In genomic region chr1:228349701-228350171, GRCh38 we compare ENCODE assay signal across 18 cellular contexts. TPM values are rescaled to one million over a fixed set of nuclear protein-coding genes. Genes with fewer than 3 reads are reported as not detected.
DNase-seq lines count a peak whose midpoint lies in the region; ATAC-seq and TF ChIP-seq lines count a peak whose summit lies in the region.
"Had no signal": no experiment of that assay in that cellular context is flagged by ENCODE, and none has a peak within 500 bp of the region (broad histone marks: within the 10 kb centered on the region; RNA-seq: fewer than 3 reads in every experiment).

No MANE protein-coding gene starts in this region.

- no peak overlapping the region for H2BK120ac ChIP-seq in neuronal stem cell (ENCODE audit: low read depth, low read length)

- WGBS in heart left ventricle, 4 donors = 85 to 92% (median 87%) methylated on average over 7 to 15 of the region's 15 CpGs
- no CpG with 5 or more reads among the region's 15 CpGs for WGBS in neuronal stem cell (ENCODE audit: extremely low coverage in 2 of 2, insufficient read length in 2 of 2, insufficient replicate concordance in 1 of 2), 2 donors
- 92 to 94% methylated on average over 13 to 15 of the region's 15 CpGs for WGBS in aorta, 2 donors

- H2BK5ac ChIP-seq in neuronal stem cell (ENCODE audit: low read length) = no peak overlapping the region

- intact Hi-C loops in Right ventricle myocardium inferior (cut with DNase I) = no loop called here
- intact Hi-C loops in heart left ventricle (cut with DNase I) = no loop called here
- intact Hi-C loops in aorta (cut with DNase I) = no loop called here

- DNase-seq in Right ventricle myocardium inferior (ENCODE audit: missing footprints) (peak; percentile 62), right atrium auricular region (ENCODE audit: low spot score) (no peak), heart left ventricle (peak in 4 of 5 donors; percentile 14 to 51 (median 22)), neuronal stem cell (ENCODE audit: low spot score) (no peak), aorta (peak; percentile 35 to 70), SW 1271 (lab: John Stamatoyannopoulos, UW) (no peak)
- DNase-seq: ACHN; activated CD4-positive, alpha-beta T cell treated with anti-CD3 and anti-CD28 coated beads for 4 hours; KBM-7; midbrain; NCI-H1694 treated with DMSO at 0.1 percent for 48 hours; stimulated activated naive CD8-positive, alpha-beta T cell treated with anti-CD3 and anti-CD28 coated beads, Interleukin-15, amount 100 ng/mL, for 72 hours; trophoblast cell had no signal

- H3K9ac ChIP-seq in neuronal stem cell (ENCODE audit: low read depth, low read length, poor library complexity) = no peak overlapping the region
- H3K9ac ChIP-seq: BLaER1 treated with 17β-estradiol and CSF1 and Interleukin-3, amounts not matched to agents 10 nM and 100 nM had no signal

- no peak overlapping the region for H4K91ac ChIP-seq in neuronal stem cell (ENCODE audit: low read depth, low read length, poor library complexity)

- peak overlapping the region; percentile 87 for H3K14ac ChIP-seq in neuronal stem cell (ENCODE audit: low read length)

- H3K4me2 ChIP-seq in neuronal stem cell (ENCODE audit: insufficient read depth, low read length, poor library complexity, severe bottlenecking) = no peak overlapping the region
- H3K4me2 ChIP-seq: BLaER1 treated with 17β-estradiol and CSF1 and Interleukin-3, amounts not matched to agents 10 nM and 100 nM had no signal

- peak overlapping the region; percentile 37 for H3K23ac ChIP-seq in neuronal stem cell (ENCODE audit: low read depth, low read length, poor library complexity)

- H3K79me1 ChIP-seq in neuronal stem cell (ENCODE audit: low read depth, low read length) = peaks cover 2% of the 10 kb centered on the region

- no peak overlapping the region for H3K4ac ChIP-seq in neuronal stem cell (ENCODE audit: low read length)

- ATAC-seq in Right ventricle myocardium inferior (no peak), heart left ventricle (no peak), aorta (ENCODE audit: low FRiP score) (no peak), GM21528 (IDR thresholded peaks at IDR 0.05; ENCODE audit: low FRiP score, unreplicated experiment) (no peak)
- ATAC-seq in activated CD4-positive, CD25-positive, alpha-beta regulatory T cell treated with anti-CD3 and anti-CD28 coated beads, Interleukin-2, amount 50 U/mL, for 24 hours = no peak
- ATAC-seq: stimulated activated naive CD8-positive, alpha-beta T cell treated with anti-CD3 and anti-CD28 coated beads, Interleukin-15, amount 100 ng/mL, for 72 hours had no signal

- H2BK12ac ChIP-seq in neuronal stem cell (ENCODE audit: low read length) = no peak overlapping the region

- H3K9me3 ChIP-seq in right atrium auricular region (no peaks in the 10 kb centered on the region), heart left ventricle (no peaks in the 10 kb centered on the region), neuronal stem cell (replicated peaks in 1 of 2; ENCODE audit: control insufficient read depth in 2 of 2, insufficient read depth in 1 of 2, low read depth in 1 of 2, low read length in 2 of 2) (no peaks in the 10 kb centered on the region), aorta (ENCODE audit: control insufficient read depth, low read length) (no peaks in the 10 kb centered on the region)
- H3K9me3 ChIP-seq: prostate gland had no signal

- H3K27me3 ChIP-seq in right atrium auricular region (no peaks in the 10 kb centered on the region), heart left ventricle (no peaks in the 10 kb centered on the region), neuronal stem cell (ENCODE audit: control insufficient read depth in 3 of 3, insufficient read depth in 3 of 3, low read depth in 1 of 3, low read length in 3 of 3) (peaks cover 0 to 3% (median 0%) of the 10 kb centered on the region in 3 experiments), aorta (ENCODE audit: control insufficient read depth in 1 of 2, insufficient read depth in 2 of 2, low read length in 1 of 2) (no peaks in the 10 kb centered on the region)
- H3K27me3 ChIP-seq: BLaER1 treated with 17β-estradiol and CSF1 and Interleukin-3, amounts not matched to agents 10 nM and 100 nM had no signal

- no peak overlapping the region for H2BK15ac ChIP-seq in neuronal stem cell (ENCODE audit: low read length)

- no peak overlapping the region for H4K8ac ChIP-seq in neuronal stem cell (ENCODE audit: low read depth, low read length)

- peak overlapping the region in 1 of 2 donors; percentile 14 for H3K27ac ChIP-seq in right atrium auricular region
- no peak overlapping the region for H3K27ac ChIP-seq in heart left ventricle
- no peak overlapping the region for H3K27ac ChIP-seq in neuronal stem cell (replicated peaks; ENCODE audit: low read length)
- no peak overlapping the region for H3K27ac ChIP-seq in aorta (ENCODE audit: low read depth in 1 of 2, low read length in 2 of 2)
- H3K27ac ChIP-seq: BLaER1 treated with 17β-estradiol and CSF1 and Interleukin-3, amounts not matched to agents 10 nM and 100 nM; coronary artery; prostate gland had no signal

- no peak overlapping the region for H3K4me3 ChIP-seq in right atrium auricular region
- H3K4me3 ChIP-seq in heart left ventricle = no peak overlapping the region
- no peak overlapping the region for H3K4me3 ChIP-seq in neuronal stem cell (ENCODE audit: low read length in 2 of 2)
- no peak overlapping the region for H3K4me3 ChIP-seq in aorta (ENCODE audit: low read length in 2 of 2)
- H3K4me3 ChIP-seq: BLaER1 treated with 17β-estradiol and CSF1 and Interleukin-3, amounts not matched to agents 10 nM and 100 nM; coronary artery; prostate gland had no signal

- peaks cover 33% of the 10 kb centered on the region for H3K36me3 ChIP-seq in right atrium auricular region
- peaks cover 0 to 52% (median 16%) of the 10 kb centered on the region in 9 donors for H3K36me3 ChIP-seq in heart left ventricle
- peaks cover 0 to under 1% of the 10 kb centered on the region in 2 donors for H3K36me3 ChIP-seq in neuronal stem cell (replicated peaks in 1 of 2; ENCODE audit: control insufficient read depth in 2 of 2, insufficient read depth in 2 of 2, low read length in 2 of 2)
- H3K36me3 ChIP-seq in aorta (ENCODE audit: control insufficient read depth in 1 of 2, insufficient read depth in 2 of 2, low read length in 1 of 2) = no peaks in the 10 kb centered on the region
- H3K36me3 ChIP-seq: prostate gland had no signal

- TF ChIP-seq CTCF in right atrium auricular region (IDR thresholded peaks at IDR 0.05) (no peak), heart left ventricle (IDR thresholded peaks at IDR 0.05) (no peak)

- H3K18ac ChIP-seq in neuronal stem cell (ENCODE audit: low read length) = no peak overlapping the region

- TF ChIP-seq POLR2A in heart left ventricle (IDR thresholded peaks at IDR 0.05) = no peak

- peaks cover 0 to 11% of the 10 kb centered on the region in 2 donors for H3K4me1 ChIP-seq in right atrium auricular region
- H3K4me1 ChIP-seq in heart left ventricle = peaks cover 0 to 31% (median 7%) of the 10 kb centered on the region in 12 donors
- no peaks in the 10 kb centered on the region for H3K4me1 ChIP-seq in neuronal stem cell (ENCODE audit: control insufficient read depth in 2 of 2, insufficient read depth in 1 of 2, low read depth in 1 of 2, low read length in 2 of 2)
- H3K4me1 ChIP-seq in aorta (ENCODE audit: control insufficient read depth in 1 of 2, insufficient read depth in 2 of 2, low read length in 2 of 2) = no peaks in the 10 kb centered on the region
- H3K4me1 ChIP-seq: BLaER1 treated with 17β-estradiol and CSF1 and Interleukin-3, amounts not matched to agents 10 nM and 100 nM; prostate gland had no signal

- no peak overlapping the region for H2AFZ ChIP-seq in neuronal stem cell (ENCODE audit: low read length)

- peak overlapping the region; percentile 52 for H2AK5ac ChIP-seq in neuronal stem cell (ENCODE audit: low read depth, low read length)

RNA-seq across cellular contexts. Expression of gene TRIM11, which starts 56.9 kb away (rescaled TPM):
- total RNA-seq in Right ventricle myocardium inferior (7.7 TPM), right atrium auricular region (1 to 10 TPM; 5.5 to 9.8 TPM), heart left ventricle (10 to 100 TPM in 4 of 9 donors, 1 to 10 TPM in 5; 6.7 to 13.8 (median 8.4) TPM), aorta (10 to 100 TPM; 16.2 to 20.3 TPM)
- polyA plus RNA-seq in heart left ventricle (1 to 10 TPM; 4.7 to 9.8 TPM), aorta (10 to 100 TPM in 1 of 2 donors, 1 to 10 TPM in 1; 5.8 to 12.2 TPM)
- polyA plus RNA-seq in neuronal stem cell (2013, experiment 1 of 2) = 13.5 TPM
- 13.3 TPM for polyA plus RNA-seq in neuronal stem cell (2013, experiment 2 of 2)

Comparison
In these comparisons a context has a peak if more than half of its experiments do, and no peak if none do; other contexts are left out.
1. DNase-seq: peak in Right ventricle myocardium inferior (single experiment), heart left ventricle (4 of 5) and aorta (2 of 2); none in right atrium auricular region (single experiment), neuronal stem cell (single experiment) and SW 1271 (0 of 2).